ENCODE assay signal across 1 cellular context in the genomic region with DNA sequence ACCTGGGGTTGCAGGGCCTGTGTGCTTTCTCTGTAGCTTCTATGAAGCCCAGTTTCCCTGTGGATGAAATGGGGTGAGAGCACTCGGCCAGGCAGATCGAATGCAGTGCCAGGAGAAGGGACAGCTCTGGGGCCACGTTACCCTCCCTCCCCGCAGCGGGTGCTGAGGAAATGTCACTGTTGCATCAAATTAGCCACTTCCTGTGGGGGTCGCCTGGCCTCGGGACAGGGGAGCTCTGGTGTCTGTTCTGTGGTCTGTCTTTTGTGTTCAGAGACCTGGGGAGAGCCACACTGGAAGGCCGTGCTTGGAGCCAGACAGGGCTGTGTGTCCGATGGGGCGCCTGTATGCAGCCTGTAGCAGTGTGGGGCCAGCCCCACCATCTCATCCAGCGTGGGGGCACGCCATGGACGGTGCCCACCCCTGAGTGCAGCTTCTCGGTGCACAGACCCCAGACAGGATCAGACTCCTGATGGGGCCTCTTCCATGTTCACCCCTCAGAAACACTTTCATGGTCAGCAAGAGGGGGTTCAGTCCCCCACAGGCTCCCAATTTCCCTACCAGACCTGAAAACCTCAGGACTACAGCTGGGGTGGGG.
TF ChIP-seq lines count a peak whose summit lies in the region.

No MANE protein-coding gene starts in this region.

TF ChIP-seq in SK-N-SH, 30 proteins besides CTCF, POLR2A, EP300 and RAD21 (continued from another document):
- TF ChIP-seq, protein P1, sequence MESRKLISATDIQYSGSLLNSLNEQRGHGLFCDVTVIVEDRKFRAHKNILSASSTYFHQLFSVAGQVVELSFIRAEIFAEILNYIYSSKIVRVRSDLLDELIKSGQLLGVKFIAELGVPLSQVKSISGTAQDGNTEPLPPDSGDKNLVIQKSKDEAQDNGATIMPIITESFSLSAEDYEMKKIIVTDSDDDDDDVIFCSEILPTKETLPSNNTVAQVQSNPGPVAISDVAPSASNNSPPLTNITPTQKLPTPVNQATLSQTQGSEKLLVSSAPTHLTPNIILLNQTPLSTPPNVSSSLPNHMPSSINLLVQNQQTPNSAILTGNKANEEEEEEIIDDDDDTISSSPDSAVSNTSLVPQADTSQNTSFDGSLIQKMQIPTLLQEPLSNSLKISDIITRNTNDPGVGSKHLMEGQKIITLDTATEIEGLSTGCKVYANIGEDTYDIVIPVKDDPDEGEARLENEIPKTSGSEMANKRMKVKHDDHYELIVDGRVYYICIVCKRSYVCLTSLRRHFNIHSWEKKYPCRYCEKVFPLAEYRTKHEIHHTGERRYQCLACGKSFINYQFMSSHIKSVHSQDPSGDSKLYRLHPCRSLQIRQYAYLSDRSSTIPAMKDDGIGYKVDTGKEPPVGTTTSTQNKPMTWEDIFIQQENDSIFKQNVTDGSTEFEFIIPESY (IDR thresholded peaks at IDR 0.05; ENCODE audit: borderline replicate concordance, low read depth): no peak
- TF ChIP-seq RXRA (IDR thresholded peaks at IDR 0.05; ENCODE audit: borderline replicate concordance, low read depth) (no peak), ELF1 (IDR thresholded peaks at IDR 0.05) (no peak), GABPA (IDR thresholded peaks at IDR 0.05; ENCODE audit: low read depth) (no peak), TAF1 (IDR thresholded peaks at IDR 0.05; ENCODE audit: borderline replicate concordance, low read depth, low read length) (no peak), RCOR1 (IDR thresholded peaks at IDR 0.05; ENCODE audit: low read length) (peak; percentile 86), JUND (IDR thresholded peaks at IDR 0.05) (no peak), GATA2 (CRISPR knock-in tag; IDR thresholded peaks at IDR 0.05) (peak; percentile 45; the same call in 1 of the 2 replicates), MAX (IDR thresholded peaks at IDR 0.05; ENCODE audit: low read depth) (no peak), YY1 (IDR thresholded peaks at IDR 0.05; ENCODE audit: low read depth) (no peak), PBX3 (IDR thresholded peaks at IDR 0.05) (peak; percentile 32; the same call in 1 of the 2 replicates), POLR2AphosphoS5 (IDR thresholded peaks at IDR 0.05; ENCODE audit: low read depth, low read length) (no peak)
- TF ChIP-seq, protein P2, sequence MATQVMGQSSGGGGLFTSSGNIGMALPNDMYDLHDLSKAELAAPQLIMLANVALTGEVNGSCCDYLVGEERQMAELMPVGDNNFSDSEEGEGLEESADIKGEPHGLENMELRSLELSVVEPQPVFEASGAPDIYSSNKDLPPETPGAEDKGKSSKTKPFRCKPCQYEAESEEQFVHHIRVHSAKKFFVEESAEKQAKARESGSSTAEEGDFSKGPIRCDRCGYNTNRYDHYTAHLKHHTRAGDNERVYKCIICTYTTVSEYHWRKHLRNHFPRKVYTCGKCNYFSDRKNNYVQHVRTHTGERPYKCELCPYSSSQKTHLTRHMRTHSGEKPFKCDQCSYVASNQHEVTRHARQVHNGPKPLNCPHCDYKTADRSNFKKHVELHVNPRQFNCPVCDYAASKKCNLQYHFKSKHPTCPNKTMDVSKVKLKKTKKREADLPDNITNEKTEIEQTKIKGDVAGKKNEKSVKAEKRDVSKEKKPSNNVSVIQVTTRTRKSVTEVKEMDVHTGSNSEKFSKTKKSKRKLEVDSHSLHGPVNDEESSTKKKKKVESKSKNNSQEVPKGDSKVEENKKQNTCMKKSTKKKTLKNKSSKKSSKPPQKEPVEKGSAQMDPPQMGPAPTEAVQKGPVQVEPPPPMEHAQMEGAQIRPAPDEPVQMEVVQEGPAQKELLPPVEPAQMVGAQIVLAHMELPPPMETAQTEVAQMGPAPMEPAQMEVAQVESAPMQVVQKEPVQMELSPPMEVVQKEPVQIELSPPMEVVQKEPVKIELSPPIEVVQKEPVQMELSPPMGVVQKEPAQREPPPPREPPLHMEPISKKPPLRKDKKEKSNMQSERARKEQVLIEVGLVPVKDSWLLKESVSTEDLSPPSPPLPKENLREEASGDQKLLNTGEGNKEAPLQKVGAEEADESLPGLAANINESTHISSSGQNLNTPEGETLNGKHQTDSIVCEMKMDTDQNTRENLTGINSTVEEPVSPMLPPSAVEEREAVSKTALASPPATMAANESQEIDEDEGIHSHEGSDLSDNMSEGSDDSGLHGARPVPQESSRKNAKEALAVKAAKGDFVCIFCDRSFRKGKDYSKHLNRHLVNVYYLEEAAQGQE (IDR thresholded peaks at IDR 0.05; ENCODE audit: low read depth, low read length): no peak
